ENCODE assay signal across 8 cellular contexts in genomic region chr6:157045831-157046454, GRCh38.
DNase-seq lines count a peak whose midpoint lies in the region; ATAC-seq, FAIRE-seq and TF ChIP-seq lines count a peak whose summit lies in the region.

No MANE protein-coding gene starts in this region.

- H3K36me3 ChIP-seq in BE2C (no peaks in the 10 kb centered on the region), SU-DHL-6 (ENCODE audit: low read length) (no peaks in the 10 kb centered on the region), neuronal stem cell (replicated peaks in 1 of 2; ENCODE audit: control insufficient read depth in 2 of 2, insufficient read depth in 2 of 2, low read length in 2 of 2) (peaks cover 0 to 2% of the 10 kb centered on the region in 2 donors)

- no peak overlapping the region for H3K23ac ChIP-seq in neuronal stem cell (ENCODE audit: low read depth, low read length, poor library complexity)

- peaks cover 7% of the 10 kb centered on the region; the same call in 1 of the 2 replicates for H3F3A ChIP-seq in SU-DHL-6 (ENCODE audit: insufficient read depth)

- H2BK120ac ChIP-seq in neuronal stem cell (ENCODE audit: low read depth, low read length), result no peak overlapping the region

- no peak overlapping the region for H3K4ac ChIP-seq in neuronal stem cell (ENCODE audit: low read length)

- FAIRE-seq in islet of Langerhans (lab: Jason Lieb, UNC), result peak; percentile 97

- H3K4me2 ChIP-seq in SU-DHL-6 (ENCODE audit: low read depth, low read length, poor library complexity, severe bottlenecking), result no peak overlapping the region
- no peak overlapping the region for H3K4me2 ChIP-seq in neuronal stem cell (ENCODE audit: insufficient read depth, low read length, poor library complexity, severe bottlenecking)

- H3K27ac ChIP-seq in SU-DHL-6 (ENCODE audit: low read depth, low read length), result no peak overlapping the region
- H3K27ac ChIP-seq in neuronal stem cell (replicated peaks; ENCODE audit: low read length), result no peak overlapping the region

- H3K14ac ChIP-seq in neuronal stem cell (ENCODE audit: low read length), result no peak overlapping the region

- H3K18ac ChIP-seq in neuronal stem cell (ENCODE audit: low read length), result no peak overlapping the region

- peaks cover 7% of the 10 kb centered on the region for H3K79me1 ChIP-seq in neuronal stem cell (ENCODE audit: low read depth, low read length)

- no peak overlapping the region for H2AK5ac ChIP-seq in neuronal stem cell (ENCODE audit: low read depth, low read length)

- no peak overlapping the region for H3K4me3 ChIP-seq in BE2C (ENCODE audit: low read depth, low read length)
- H3K4me3 ChIP-seq in HFF-Myc (replicated peaks; ENCODE audit: low read depth, low read length), result no peak overlapping the region
- no peak overlapping the region for H3K4me3 ChIP-seq in SU-DHL-6 (ENCODE audit: insufficient read depth, low read length, poor library complexity, severe bottlenecking)
- no peak overlapping the region for H3K4me3 ChIP-seq in neuronal stem cell (ENCODE audit: low read length in 2 of 2)

- H3K9me3 ChIP-seq in BE2C (no peaks in the 10 kb centered on the region), SU-DHL-6 (ENCODE audit: insufficient read depth, low read length) (no peaks in the 10 kb centered on the region), neuronal stem cell (replicated peaks in 1 of 2; ENCODE audit: control insufficient read depth in 2 of 2, insufficient read depth in 1 of 2, low read depth in 1 of 2, low read length in 2 of 2) (no peaks in the 10 kb centered on the region)

- H3K9ac ChIP-seq in SU-DHL-6 (ENCODE audit: low read length), result no peak overlapping the region
- no peak overlapping the region for H3K9ac ChIP-seq in neuronal stem cell (ENCODE audit: low read depth, low read length, poor library complexity)

- no peak overlapping the region for H4K8ac ChIP-seq in neuronal stem cell (ENCODE audit: low read depth, low read length)

- no peaks in the 10 kb centered on the region for H3K27me3 ChIP-seq in BE2C
- no peaks in the 10 kb centered on the region for H3K27me3 ChIP-seq in SU-DHL-6 (ENCODE audit: low read length)
- H3K27me3 ChIP-seq in neuronal stem cell (ENCODE audit: control insufficient read depth in 3 of 3, insufficient read depth in 3 of 3, low read depth in 1 of 3, low read length in 3 of 3), result no peaks in the 10 kb centered on the region

- H2AFZ ChIP-seq in SU-DHL-6 (ENCODE audit: low read depth, low read length, severe bottlenecking) (no peak overlapping the region), neuronal stem cell (ENCODE audit: low read length) (no peak overlapping the region)

- WGBS in neuronal stem cell (ENCODE audit: extremely low coverage in 2 of 2, insufficient read length in 2 of 2, insufficient replicate concordance in 1 of 2), 2 donors, result no CpG with 5 or more reads among the region's 2 CpGs

- H2BK12ac ChIP-seq in neuronal stem cell (ENCODE audit: low read length), result no peak overlapping the region

- DNase-seq in BE2C, result peak; percentile 27
- DNase-seq in HFF-Myc (ENCODE audit: extremely low read depth, low read depth), result peak; percentile 53
- DNase-seq in neuronal stem cell (ENCODE audit: low spot score), result no peak
- no peak for DNase-seq in COLO668 (lab: John Stamatoyannopoulos, UW; ENCODE audit: unreplicated experiment)

- no peaks in the 10 kb centered on the region for H3K9me2 ChIP-seq in SU-DHL-6 (replicated peaks; ENCODE audit: insufficient read depth, low read length)

- H4K91ac ChIP-seq in neuronal stem cell (ENCODE audit: low read depth, low read length, poor library complexity), result no peak overlapping the region

- H2BK5ac ChIP-seq in neuronal stem cell (ENCODE audit: low read length), result no peak overlapping the region

- ATAC-seq in HG02884 (IDR thresholded peaks at IDR 0.05; ENCODE audit: unreplicated experiment), result no peak
- no peak for ATAC-seq in HG03378 (IDR thresholded peaks at IDR 0.05; ENCODE audit: unreplicated experiment)

- peaks cover 15% of the 10 kb centered on the region for H3K4me1 ChIP-seq in BE2C
- peaks cover 0 to 3% of the 10 kb centered on the region in 2 donors for H3K4me1 ChIP-seq in neuronal stem cell (ENCODE audit: control insufficient read depth in 2 of 2, insufficient read depth in 1 of 2, low read depth in 1 of 2, low read length in 2 of 2)

- H2BK15ac ChIP-seq in neuronal stem cell (ENCODE audit: low read length), result no peak overlapping the region

- H3K79me2 ChIP-seq in SU-DHL-6 (ENCODE audit: insufficient read depth, low read length), result peaks cover 10% of the 10 kb centered on the region

- TF ChIP-seq CTCF in BE2C (IDR thresholded peaks at IDR 0.05; ENCODE audit: low read depth, low read length) (peak; percentile 70), HFF-Myc (IDR thresholded peaks at IDR 0.05; ENCODE audit: low read depth, low read length, missing control alignments) (peak; percentile 54), SU-DHL-6 (IDR thresholded peaks at IDR 0.05; ENCODE audit: insufficient read depth, low read length, poor library complexity, severe bottlenecking) (peak; percentile 37)

- no peaks in the 10 kb centered on the region for H4K20me1 ChIP-seq in SU-DHL-6 (ENCODE audit: low read depth, low read length)

Comparison
In these comparisons a context has a peak if more than half of its experiments do, and no peak if none do; other contexts are left out.
1. DNase-seq: peak in BE2C (single experiment) and HFF-Myc (single experiment); none in neuronal stem cell (single experiment) and COLO668 (single experiment).
2. Peak in every context shown above with its lines, with median percentiles within 50 percentile points of each other: CTCF ChIP-seq.